In genomic region chr7:50782376-50783208, GRCh38 we compare ENCODE assay signal across 8 cellular contexts. TPM values are rescaled to one million over a fixed set of nuclear protein-coding genes. Genes with fewer than 3 reads are reported as not detected.
DNase-seq lines count a peak whose midpoint lies in the region; ATAC-seq and TF ChIP-seq lines count a peak whose summit lies in the region.

Gene GRB10, minus strand, starts transcription at chr7:50782896. Its CDS starts 50,574 bp downstream, at chr7:50732322.

- 60 to 69% (median 62%) methylated on average over 51 to 95 of the region's 95 CpGs for WGBS in ovary, 3 donors

- ATAC-seq in left cardiac atrium (peak; percentile 90), GM21529 (IDR thresholded peaks at IDR 0.05; ENCODE audit: unreplicated experiment) (no peak)

- H3K27me3 ChIP-seq in BJ (ENCODE audit: control insufficient read depth, insufficient read depth, low read length) = no peaks in the 10 kb centered on the region
- H3K27me3 ChIP-seq in ovary = no peaks in the 10 kb centered on the region
- no peaks in the 10 kb centered on the region for H3K27me3 ChIP-seq in Karpas-422 (ENCODE audit: low read length)

- CTCF ChIA-PET in BJ (lab: Yijun Ruan, JAX) = interaction anchor here (1.0 to 1.6 kb wide), 4 partner anchors 12 to 286 kb away, joined by 3 to 6 read pairs (median 4); no protein-coding TSS in a partner anchor

- H3K9ac ChIP-seq in Karpas-422 (ENCODE audit: low read length) = no peak within 1 kb of the TSS

- H3K4me1 ChIP-seq in ovary (ENCODE audit: insufficient read depth) (no peaks in the 10 kb centered on the region), Karpas-422 (ENCODE audit: low read length) (no peaks in the 10 kb centered on the region)

- no peaks in the 10 kb centered on the region for H4K20me1 ChIP-seq in Karpas-422 (ENCODE audit: insufficient read depth, low read depth, low read length)

- H3K27ac ChIP-seq in ovary (peak within 1 kb of the TSS in 1 of 2 donors; percentile 45), Karpas-422 (ENCODE audit: low read length) (no peak within 1 kb of the TSS)

- peak within 1 kb of the TSS; percentile 35 for H3K4me3 ChIP-seq in BJ (ENCODE audit: low read depth, low read length)
- H3K4me3 ChIP-seq in LNCaP clone FGC (ENCODE audit: low read depth, low read length) = peak within 1 kb of the TSS; percentile 46
- H3K4me3 ChIP-seq in ovary = peak within 1 kb of the TSS; percentile 46
- no peak within 1 kb of the TSS for H3K4me3 ChIP-seq in Karpas-422 (ENCODE audit: low read length)

- H3K9me2 ChIP-seq in Karpas-422 (replicated peaks; ENCODE audit: insufficient read depth, low read length) = no peaks in the 10 kb centered on the region

- intact Hi-C loops in left cardiac atrium (cut with DNase I) (no loop called here), ovary (cut with DNase I) (no loop called here)

- TF ChIP-seq POLR2A in ovary (IDR thresholded peaks at IDR 0.05) = no peak

- no peak within 1 kb of the TSS for H3K4me2 ChIP-seq in Karpas-422 (ENCODE audit: low read depth, low read length, poor library complexity, severe bottlenecking)

- H3K9me3 ChIP-seq in ovary (no peaks in the 10 kb centered on the region), Karpas-422 (ENCODE audit: low read length) (no peaks in the 10 kb centered on the region)

- H3K36me3 ChIP-seq in BJ (ENCODE audit: control insufficient read depth, insufficient read depth, low read length) (peaks cover 3% of the 10 kb centered on the region; the same call in 1 of the 2 replicates), ovary (no peaks in the 10 kb centered on the region), Karpas-422 (ENCODE audit: insufficient read depth, low read length) (no peaks in the 10 kb centered on the region)

- no peak for TF ChIP-seq CTCF in BJ (IDR thresholded peaks at IDR 0.05; ENCODE audit: insufficient read depth, low read depth, low read length)
- TF ChIP-seq CTCF in LNCaP clone FGC (IDR thresholded peaks at IDR 0.05; ENCODE audit: control insufficient read depth, extremely low read depth, insufficient read depth) = peak; percentile 43
- TF ChIP-seq CTCF in ovary (IDR thresholded peaks at IDR 0.05) = no peak

- no peaks in the 10 kb centered on the region for H3K79me2 ChIP-seq in Karpas-422 (ENCODE audit: low read length)

- DNase-seq in BJ (ENCODE audit: low read depth) (no peak), LNCaP clone FGC (ENCODE audit: low read depth) (no peak), amniotic epithelial cell (ENCODE audit: low read depth) (peak; percentile 18), left cardiac atrium (peak; percentile 46), ovary (peak; percentile 43 to 63 (median 56)), AML-193 (lab: John Stamatoyannopoulos, UW) (no peak), Karpas-422 (no peak)

- TF ChIP-seq EP300 in ovary (IDR thresholded peaks at IDR 0.05) = no peak

- no peak within 1 kb of the TSS for H2AFZ ChIP-seq in Karpas-422 (ENCODE audit: low read length)

- POLR2A ChIA-PET in BJ (lab: Charles Lee) = no interaction called here

RNA-seq across cellular contexts. Expression of gene GRB10, which starts in this region (rescaled TPM):
- polyA plus RNA-seq in BJ (2011; rRNA removed) = 8.3 and 8.5 TPM in 2 replicates
- polyA minus RNA-seq in BJ (2011; rRNA and poly(A)+ RNA removed) = 30.7 and 37.2 TPM in 2 replicates
- 10 to 100 TPM; 39.9 to 45.6 TPM for total RNA-seq in left cardiac atrium
- total RNA-seq in ovary = 10 to 100 TPM; 17.5 to 93.3 (median 27.8) TPM
- polyA plus RNA-seq in ovary = 10 to 100 TPM in 1 of 2 donors, 1 to 10 TPM in 1; 10.0 to 27.8 TPM
- not detected in 2 replicates for total RNA-seq in Karpas-422 (2014; rRNA removed; shearing (Covaris generic); ENCODE audit: low replicate concordance)

Comparison
In these comparisons a context has a peak if more than half of its experiments do, and no peak if none do; other contexts are left out.
1. RNA of gene GRB10 (total RNA-seq): 39.9 to 45.6 TPM in left cardiac atrium and 17.5 to 93.3 TPM in ovary; not detected in Karpas-422; every median in the first group is over 10 times any median in the second.
2. DNase-seq: peak in amniotic epithelial cell (single experiment), left cardiac atrium (single experiment) and ovary (5 of 5); none in BJ (single experiment), LNCaP clone FGC (single experiment), AML-193 (0 of 2) and Karpas-422 (single experiment).